19 cellular contexts compared by ENCODE assay signal in the genomic region with DNA sequence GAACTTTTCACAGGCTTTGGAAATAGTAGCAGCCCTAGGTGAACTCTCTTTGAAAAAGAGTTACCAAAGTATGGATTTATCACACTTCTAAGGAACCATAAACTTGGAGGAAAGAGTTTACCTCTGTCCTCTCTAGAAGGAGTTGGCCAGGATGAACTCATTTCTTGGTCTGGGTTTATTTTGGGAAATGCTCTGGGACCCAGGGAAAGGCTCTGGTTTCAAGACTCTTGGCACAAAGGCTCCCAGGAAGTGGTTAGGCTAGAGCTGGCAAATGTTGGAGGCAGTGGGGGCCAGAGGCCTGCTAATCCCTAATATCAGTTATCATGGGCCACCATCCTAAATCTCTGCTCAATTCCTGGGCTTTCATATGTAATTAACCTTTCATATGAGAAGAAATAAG. TPM values are rescaled to one million over a fixed set of nuclear protein-coding genes. Genes with fewer than 3 reads are reported as not detected.
DNase-seq lines count a peak whose midpoint lies in the region; TF ChIP-seq lines count a peak whose summit lies in the region.
"Had no signal": no experiment of that assay in that cellular context is flagged by ENCODE, and none has a peak within 500 bp of the region (broad histone marks: within the 10 kb centered on the region; RNA-seq: fewer than 3 reads in every experiment).

No MANE protein-coding gene starts in this region.

- no peaks in the 10 kb centered on the region for H4K20me1 ChIP-seq in Karpas-422 (ENCODE audit: insufficient read depth, low read depth, low read length)

- H3K27me3 ChIP-seq in Karpas-422 (ENCODE audit: low read length) = 0 out of 2 replicates have a peak, but pooled peaks cover 3% of the 10 kb centered on the region

- DNase-seq in EH (ENCODE audit: low read depth) (peak; percentile 69), Karpas-422 (peak; percentile 4), astrocyte of the spinal cord (ENCODE audit: low read depth, low spot score) (peak; percentile 43), NCI-H1694 treated with DMSO at 0.1 percent for 48 hours (lab: John Stamatoyannopoulos, UW) (no peak), SHP77 treated with DMSO at 0.1 percent for 48 hours (lab: John Stamatoyannopoulos, UW) (no peak), NCI-H446 (lab: John Stamatoyannopoulos, UW) (no peak)
- no peak for DNase-seq in activated CD4-positive, CD25-positive, alpha-beta regulatory T cell treated with anti-CD3 and anti-CD28 coated beads, Interleukin-2, amount 50 U/mL, for 72 hours
- DNase-seq: activated CD4-positive, alpha-beta T cell treated with anti-CD3 and anti-CD28 coated beads, Interleukin-2, amount 10 ng/mL, durations not matched to agents 7 days and 5 days; activated naive CD8-positive, alpha-beta T cell treated with anti-CD3 and anti-CD28 coated beads for 36 hours; caudate nucleus; CD4-positive, alpha-beta T cell; dermis blood vessel endothelial cell; DMS 273 treated with DMSO at 0.1 percent for 48 hours; naive thymus-derived CD8-positive, alpha-beta T cell; NCI-H1417; NCI-H526; stimulated activated naive B cell treated with anti-CD40 and anti-IgM and Interleukin-4, amounts not matched to agents 10 μg/mL and 1 μg/mL and 100 μg/mL, for 72 hours had no signal

- H3K36me3 ChIP-seq in Karpas-422 (ENCODE audit: insufficient read depth, low read length) (no peaks in the 10 kb centered on the region), mesodermal cell (ENCODE audit: control insufficient read depth, insufficient read depth, low read length) (peaks cover 5% of the 10 kb centered on the region)

- H3K79me2 ChIP-seq in Karpas-422 (ENCODE audit: low read length) = no peaks in the 10 kb centered on the region
- H3K79me2 ChIP-seq: parathyroid adenoma had no signal

- H3K27ac ChIP-seq in Karpas-422 (ENCODE audit: low read length) = no peak overlapping the region
- H3K27ac ChIP-seq in mesodermal cell (ENCODE audit: low read depth, low read length, severe bottlenecking) = peak overlapping the region; percentile 89
- H3K27ac ChIP-seq: parathyroid adenoma had no signal

- no peak for TF ChIP-seq CTCF in astrocyte of the spinal cord (IDR thresholded peaks at IDR 0.05; ENCODE audit: low read depth, low read length)

- no peak overlapping the region for H2AFZ ChIP-seq in Karpas-422 (ENCODE audit: low read length)
- H2AFZ ChIP-seq: parathyroid adenoma had no signal

- no peak overlapping the region for H3K4me2 ChIP-seq in Karpas-422 (ENCODE audit: low read depth, low read length, poor library complexity, severe bottlenecking)

- in situ Hi-C loops in astrocyte of the spinal cord (cut with HindIII; ENCODE audit: low sequenced_read_pairs) = no loop called here

- no peak overlapping the region for H3K4me3 ChIP-seq in Karpas-422 (ENCODE audit: low read length)
- H3K4me3 ChIP-seq in astrocyte of the spinal cord (ENCODE audit: low read depth, low read length) = no peak overlapping the region
- H3K4me3 ChIP-seq in mesodermal cell (ENCODE audit: extremely low read depth, insufficient read depth, low read length, poor library complexity, severe bottlenecking) = no peak overlapping the region

- no peaks in the 10 kb centered on the region for H3K9me2 ChIP-seq in Karpas-422 (replicated peaks; ENCODE audit: insufficient read depth, low read length)

- H3K9ac ChIP-seq in Karpas-422 (ENCODE audit: low read length) = no peak overlapping the region
- H3K9ac ChIP-seq: parathyroid adenoma had no signal

- H3K9me3 ChIP-seq in Karpas-422 (ENCODE audit: low read length) (no peaks in the 10 kb centered on the region), mesodermal cell (ENCODE audit: control insufficient read depth, low read length) (peaks cover 10% of the 10 kb centered on the region)

- no peaks in the 10 kb centered on the region for H3K4me1 ChIP-seq in Karpas-422 (ENCODE audit: low read length)
- peaks cover 32% of the 10 kb centered on the region for H3K4me1 ChIP-seq in mesodermal cell (ENCODE audit: control insufficient read depth, insufficient read depth, low read length, poor library complexity, severe bottlenecking)
- H3K4me1 ChIP-seq: parathyroid adenoma had no signal

RNA-seq across cellular contexts. Expression of gene CDK6, which starts 36.3 kb away (rescaled TPM):
- 49.4 and 65.1 TPM in 2 replicates for total RNA-seq in Karpas-422 (2014; rRNA removed; shearing (Covaris generic); ENCODE audit: low replicate concordance)
- polyA plus RNA-seq in mesodermal cell (2013, experiment 1 of 2) = 50.2 TPM
- 38.6 TPM for polyA plus RNA-seq in mesodermal cell (2013, experiment 2 of 2)

Comparison
In these comparisons a context has a peak if more than half of its experiments do, and no peak if none do; other contexts are left out.
1. DNase-seq: peak in EH (single experiment), Karpas-422 (single experiment) and astrocyte of the spinal cord (single experiment); none in NCI-H1694 treated with DMSO at 0.1 percent for 48 hours (single experiment), activated CD4-positive, CD25-positive, alpha-beta regulatory T cell treated with anti-CD3 and anti-CD28 coated beads, Interleukin-2, amount 50 U/mL, for 72 hours (single experiment), SHP77 treated with DMSO at 0.1 percent for 48 hours (single experiment) and NCI-H446 (0 of 2).